8 cellular contexts compared by ENCODE assay signal in genomic region chr17:56786989-56787482, GRCh38. TPM values are rescaled to one million over a fixed set of nuclear protein-coding genes. Genes with fewer than 3 reads are reported as not detected.
A peak's percentile ranks its signal among the peaks of the same experiment; 100 is the strongest.
DNase-seq lines count a peak whose midpoint lies in the region; ATAC-seq and TF ChIP-seq lines count a peak whose summit lies in the region.

No MANE protein-coding gene starts in this region.

- H3K36me3 Mint-ChIP-seq in activated CD4-positive, alpha-beta T cell treated with anti-CD3 and anti-CD28 coated beads, Interleukin-2, amount 10 ng/mL, durations not matched to agents 24 days and 14 days (ENCODE audit: low read depth) = peaks cover 7% of the 10 kb centered on the region

- peak overlapping the region; percentile 48 for H2AFZ ChIP-seq in KMS-11 (ENCODE audit: low read depth)

- H3K27ac ChIP-seq in KMS-11 = peak overlapping the region; percentile 19; the same call in 1 of the 2 replicates

- H3K36me3 ChIP-seq in KMS-11 (ENCODE audit: insufficient read depth) (no peaks in the 10 kb centered on the region), HAP-1 (replicated peaks) (no peaks in the 10 kb centered on the region)

- peaks cover 42% of the 10 kb centered on the region for H3K4me1 ChIP-seq in KMS-11 (ENCODE audit: low read depth, poor library complexity, severe bottlenecking)
- H3K4me1 ChIP-seq in HAP-1 = peaks cover 4% of the 10 kb centered on the region; the same call in 1 of the 2 replicates

- TF ChIP-seq CTCF in KMS-11 (conservative IDR thresholded peaks at IDR 0.05; ENCODE audit: low read depth, low read length) = no peak

- no peak overlapping the region for H3K9ac ChIP-seq in KMS-11

- no peaks in the 10 kb centered on the region for H3K79me2 ChIP-seq in KMS-11 (ENCODE audit: insufficient read depth, low read depth)

- DNase-seq in Caki2 (ENCODE audit: low read depth) (peak; percentile 80), fibroblast of gingiva (ENCODE audit: low read depth) (peak; percentile 92), HAP-1 (ENCODE audit: low spot score in 2 of 2) (no peak), cerebellum (ENCODE audit: low spot score) (no peak)
- peak; percentile 82 for DNase-seq in activated CD4-positive, alpha-beta T cell treated with anti-CD3 and anti-CD28 coated beads, Interleukin-2, amount 10 ng/mL, durations not matched to agents 24 days and 14 days
- DNase-seq in stimulated activated CD4-positive, alpha-beta T cell treated with anti-CD3 and anti-CD28 coated beads, Interleukin-1b, Interleukin-23, amount 100 ng/mL, for 48 hours = peak; percentile 81

- H3K4me3 ChIP-seq in KMS-11 (IDR thresholded peaks at IDR 0.05; ENCODE audit: insufficient read depth, low read depth, low read length) (no peak overlapping the region), HAP-1 (no peak overlapping the region)

- peaks cover under 1% of the 10 kb centered on the region for H3K27me3 Mint-ChIP-seq in activated CD4-positive, alpha-beta T cell treated with anti-CD3 and anti-CD28 coated beads, Interleukin-2, amount 10 ng/mL, durations not matched to agents 24 days and 14 days

- in situ Hi-C loops in Caki2 (cut with HindIII; ENCODE audit: low pct_unique_long_range_greater_than_20kb, low sequenced_read_pairs) = no loop called here
- in situ Hi-C loops in HAP-1 (cut with MboI; ENCODE audit: low sequenced_read_pairs) = no loop called here

- intact Hi-C loops in activated CD4-positive, alpha-beta T cell treated with anti-CD3 and anti-CD28 coated beads, Interleukin-2, amount 10 ng/mL, durations not matched to agents 24 days and 14 days (cut with micrococcal nuclease) = loop anchor here (2.0 kb wide), 2 partner anchors 24 to 46 kb away; partner anchors contain the start of gene C17orf67

- ATAC-seq in GM21717 (IDR thresholded peaks at IDR 0.05; ENCODE audit: unreplicated experiment) = peak; percentile 79

- peak overlapping the region; percentile 92 for H3K27ac Mint-ChIP-seq in activated CD4-positive, alpha-beta T cell treated with anti-CD3 and anti-CD28 coated beads, Interleukin-2, amount 10 ng/mL, durations not matched to agents 24 days and 14 days

- H3K4me3 Mint-ChIP-seq in activated CD4-positive, alpha-beta T cell treated with anti-CD3 and anti-CD28 coated beads, Interleukin-2, amount 10 ng/mL, durations not matched to agents 24 days and 14 days = peak overlapping the region; percentile 75

- H3K27me3 ChIP-seq in KMS-11 (ENCODE audit: insufficient read depth, low read depth) (no peaks in the 10 kb centered on the region), HAP-1 (ENCODE audit: low read depth) (no peaks in the 10 kb centered on the region)

- H3K4me2 ChIP-seq in KMS-11 = peak overlapping the region; percentile 48

- no peaks in the 10 kb centered on the region for H4K20me1 ChIP-seq in KMS-11 (ENCODE audit: insufficient read depth)

- H3K9me3 ChIP-seq in HAP-1 = no peaks in the 10 kb centered on the region

- peaks cover 30% of the 10 kb centered on the region for H3K4me1 Mint-ChIP-seq in activated CD4-positive, alpha-beta T cell treated with anti-CD3 and anti-CD28 coated beads, Interleukin-2, amount 10 ng/mL, durations not matched to agents 24 days and 14 days

- H3K9me3 Mint-ChIP-seq in activated CD4-positive, alpha-beta T cell treated with anti-CD3 and anti-CD28 coated beads, Interleukin-2, amount 10 ng/mL, durations not matched to agents 24 days and 14 days = peaks cover 9% of the 10 kb centered on the region

RNA-seq across cellular contexts. Expression of gene C17orf67, which starts 46.7 kb away (rescaled TPM):
- total RNA-seq in Caki2 (2014; rRNA removed; shearing (Covaris generic); ENCODE audit: low replicate concordance) = 3.2 and 3.5 TPM in 2 replicates
- total RNA-seq in activated CD4-positive, alpha-beta T cell treated with anti-CD3 and anti-CD28 coated beads, Interleukin-2, amount 10 ng/mL, durations not matched to agents 24 days and 14 days = 3.7 and 4.4 TPM in 2 replicates
- total RNA-seq in cerebellum = 1.5 TPM

RNA-seq across cellular contexts. Expression of gene DGKE, which starts 46.9 kb away (rescaled TPM):
- 0.12 and 8.7 TPM in 2 replicates for total RNA-seq in Caki2 (2014; rRNA removed; shearing (Covaris generic); ENCODE audit: low replicate concordance)
- total RNA-seq in activated CD4-positive, alpha-beta T cell treated with anti-CD3 and anti-CD28 coated beads, Interleukin-2, amount 10 ng/mL, durations not matched to agents 24 days and 14 days = 33.0 and 33.6 TPM in 2 replicates
- total RNA-seq in cerebellum = 22.9 TPM

Comparison
In these comparisons a context has a peak if more than half of its experiments do, and no peak if none do; other contexts are left out.
1. DNase-seq: peak in Caki2 (single experiment), activated CD4-positive, alpha-beta T cell treated with anti-CD3 and anti-CD28 coated beads, Interleukin-2, amount 10 ng/mL, durations not matched to agents 24 days and 14 days (single experiment), fibroblast of gingiva (single experiment) and stimulated activated CD4-positive, alpha-beta T cell treated with anti-CD3 and anti-CD28 coated beads, Interleukin-1b, Interleukin-23, amount 100 ng/mL, for 48 hours (single experiment); none in HAP-1 (0 of 2) and cerebellum (single experiment).